ENCODE assay signal across 8 cellular contexts in genomic region chr3:52052831-52053306, GRCh38. TPM values are rescaled to one million over a fixed set of nuclear protein-coding genes. Genes with fewer than 3 reads are reported as not detected.
DNase-seq lines count a peak whose midpoint lies in the region; ATAC-seq and TF ChIP-seq lines count a peak whose summit lies in the region.

No MANE protein-coding gene starts in this region.

- H3K4me3 ChIP-seq in WERI-Rb-1 (ENCODE audit: low read depth, low read length): no peak overlapping the region

- no peaks in the 10 kb centered on the region for H3K27me3 ChIP-seq in WERI-Rb-1 (ENCODE audit: insufficient read depth, low read depth, severe bottlenecking)

- ATAC-seq in GM21619 (IDR thresholded peaks at IDR 0.05; ENCODE audit: unreplicated experiment) (no peak), HG02610 (IDR thresholded peaks at IDR 0.05; ENCODE audit: unreplicated experiment) (no peak)

- H3K36me3 ChIP-seq in WERI-Rb-1: peaks cover 61% of the 10 kb centered on the region

- peak; percentile 51 for DNase-seq in AG09319 (ENCODE audit: extremely low read depth, low read depth)
- peak; percentile 56 for DNase-seq in HT-29 (ENCODE audit: low spot score)
- DNase-seq in WERI-Rb-1: peak; percentile 93
- DNase-seq in effector CD8-positive, alpha-beta T cell (lab: John Stamatoyannopoulos, UW): peak; percentile 11
- DNase-seq in medulla oblongata (ENCODE audit: extremely low spot score): peak; percentile 92
- DNase-seq in stimulated activated CD8-positive, alpha-beta memory T cell treated with anti-CD3 and anti-CD28 coated beads, Interleukin-2, amount 100 ng/mL, for 48 hours (ENCODE audit: low read depth in 2 of 2): peak; percentile 28 to 32

- H3K27ac ChIP-seq in WERI-Rb-1: peak overlapping the region; percentile 75

- no peaks in the 10 kb centered on the region for H3K9me3 ChIP-seq in WERI-Rb-1 (ENCODE audit: severe bottlenecking)

- peak; percentile 60 for TF ChIP-seq CTCF in AG09319 (IDR thresholded peaks at IDR 0.05; ENCODE audit: low read depth, low read length)
- peak; percentile 73 for TF ChIP-seq CTCF in WERI-Rb-1 (IDR thresholded peaks at IDR 0.05; ENCODE audit: low read depth, low read length)

RNA-seq across cellular contexts. Expression of gene DUSP7, which starts 3.5 kb away (rescaled TPM):
- 15.7 and 18.5 TPM in 2 replicates for total RNA-seq in HT-29 (2014; rRNA removed; shearing (Covaris generic))

RNA-seq across cellular contexts. Expression of gene RPL29, which starts 57.2 kb away (rescaled TPM):
- 609 and 691 TPM in 2 replicates for total RNA-seq in HT-29 (2014; rRNA removed; shearing (Covaris generic))

Comparison
In these comparisons a context has a peak if more than half of its experiments do, and no peak if none do; other contexts are left out.
1. DNase-seq: peak in every context shown above with its lines; median percentile 93 in WERI-Rb-1; 92 in medulla oblongata; 56 in HT-29; 51 in AG09319; 30 in stimulated activated CD8-positive, alpha-beta memory T cell treated with anti-CD3 and anti-CD28 coated beads, Interleukin-2, amount 100 ng/mL, for 48 hours; 11 in effector CD8-positive, alpha-beta T cell.